ENCODE assay signal across 7 cellular contexts in genomic region chr1:145474837-145475368, GRCh38. TPM values are rescaled to one million over a fixed set of nuclear protein-coding genes. Genes with fewer than 3 reads are reported as not detected.
A peak's percentile ranks its signal among the peaks of the same experiment; 100 is the strongest.
DNase-seq lines count a peak whose midpoint lies in the region; ATAC-seq and TF ChIP-seq lines count a peak whose summit lies in the region.
"Not testable (repeated sequence)": the region's sequence is repeated elsewhere in the genome, so short reads cannot be mapped to it uniquely, and the experiment has no call there.

No MANE protein-coding gene starts in this region.

- not testable (repeated sequence) for H3K79me1 ChIP-seq in H9 (ENCODE audit: insufficient read depth, low read depth, low read length, poor library complexity, severe bottlenecking)

- DNase-seq in H9; SK-N-MC (ENCODE audit: low read depth, low spot score); activated CD4-positive, alpha-beta memory T cell treated with anti-CD3 and anti-CD28 coated beads, Interleukin-2, amount 10 ng/mL, durations not matched to agents 7 days and 5 days; activated naive CD4-positive, alpha-beta T cell treated with anti-CD3 and anti-CD28 coated beads, Interleukin-2, amount 10 ng/mL, durations not matched to agents 7 days and 5 days; effector memory CD8-positive, alpha-beta T cell; naive B cell; smooth muscle cell (lab: John Stamatoyannopoulos, UW; ENCODE audit: unreplicated experiment): not testable (repeated sequence)

- peak overlapping the region; percentile 66; the same call in 1 of the 2 replicates for H3K4me3 ChIP-seq in SK-N-MC
- H3K4me3 ChIP-seq in smooth muscle cell: peak overlapping the region; percentile 50

- peak overlapping the region; percentile 75 to 93 for H3K4me3 Mint-ChIP-seq in H9
- peak overlapping the region; percentile 60 for H3K4me3 Mint-ChIP-seq in activated CD4-positive, alpha-beta memory T cell treated with anti-CD3 and anti-CD28 coated beads, Interleukin-2, amount 10 ng/mL, durations not matched to agents 7 days and 5 days
- H3K4me3 Mint-ChIP-seq in activated naive CD4-positive, alpha-beta T cell treated with anti-CD3 and anti-CD28 coated beads, Interleukin-2, amount 10 ng/mL, durations not matched to agents 7 days and 5 days: peak overlapping the region; percentile 50
- peak overlapping the region; percentile 46 to 61 for H3K4me3 Mint-ChIP-seq in effector memory CD8-positive, alpha-beta T cell
- peak overlapping the region in 5 of 8 donors; percentile 40 to 79 (median 61) for H3K4me3 Mint-ChIP-seq in naive B cell

- CTCF ChIA-PET in activated CD4-positive, alpha-beta memory T cell treated with anti-CD3 and anti-CD28 coated beads, Interleukin-2, amount 10 ng/mL, durations not matched to agents 7 days and 5 days (lab: Charles Lee); activated naive CD4-positive, alpha-beta T cell treated with anti-CD3 and anti-CD28 coated beads, Interleukin-2, amount 10 ng/mL, durations not matched to agents 7 days and 5 days (lab: Charles Lee): not testable (repeated sequence)

- not testable (repeated sequence) for H2BK5ac ChIP-seq in H9 (ENCODE audit: insufficient read length, low read length)

- not testable (repeated sequence) for H2BK12ac ChIP-seq in H9 (ENCODE audit: insufficient read length, low read depth, low read length)

- TF ChIP-seq CTCF in H9 (conservative IDR thresholded peaks at IDR 0.05); smooth muscle cell (IDR thresholded peaks at IDR 0.05; ENCODE audit: borderline replicate concordance, insufficient read depth, poor library complexity, severe bottlenecking): not testable (repeated sequence)

- H4K5ac ChIP-seq in H9 (ENCODE audit: insufficient read length, low read depth, low read length): not testable (repeated sequence)

- not testable (repeated sequence) for H3K4me1 Mint-ChIP-seq in H9; activated CD4-positive, alpha-beta memory T cell treated with anti-CD3 and anti-CD28 coated beads, Interleukin-2, amount 10 ng/mL, durations not matched to agents 7 days and 5 days; activated naive CD4-positive, alpha-beta T cell treated with anti-CD3 and anti-CD28 coated beads, Interleukin-2, amount 10 ng/mL, durations not matched to agents 7 days and 5 days; effector memory CD8-positive, alpha-beta T cell (ENCODE audit: low read depth in 2 of 2); naive B cell

- H2AK5ac ChIP-seq in H9 (ENCODE audit: insufficient read length, low read length): not testable (repeated sequence)

- not testable (repeated sequence) for H2BK20ac ChIP-seq in H9 (ENCODE audit: low read depth, low read length, poor library complexity, severe bottlenecking)

- not testable (repeated sequence) for H3K18ac ChIP-seq in H9 (ENCODE audit: insufficient read length, low read depth, low read length)

- H4K8ac ChIP-seq in H9 (replicated peaks; ENCODE audit: insufficient read length, low read depth, low read length): not testable (repeated sequence)

- not testable (repeated sequence) for H3K9ac ChIP-seq in H9 (ENCODE audit: extremely low read depth, insufficient read length, low read length); SK-N-MC (ENCODE audit: insufficient read length); smooth muscle cell (ENCODE audit: low read depth)

- not testable (repeated sequence) for H3K9me3 Mint-ChIP-seq in H9; activated CD4-positive, alpha-beta memory T cell treated with anti-CD3 and anti-CD28 coated beads, Interleukin-2, amount 10 ng/mL, durations not matched to agents 7 days and 5 days; activated naive CD4-positive, alpha-beta T cell treated with anti-CD3 and anti-CD28 coated beads, Interleukin-2, amount 10 ng/mL, durations not matched to agents 7 days and 5 days; effector memory CD8-positive, alpha-beta T cell; naive B cell

- not testable (repeated sequence) for ATAC-seq in effector memory CD8-positive, alpha-beta T cell (replicated peaks); naive B cell (ENCODE audit: low read depth in 2 of 2)

- H3K9me3 ChIP-seq in H9 (ENCODE audit: control insufficient read depth, low read depth, low read length); SK-N-MC (ENCODE audit: low read depth, low read length); smooth muscle cell (replicated peaks; ENCODE audit: low read depth): not testable (repeated sequence)

- not testable (repeated sequence) for H3K4ac ChIP-seq in H9 (ENCODE audit: low read depth, low read length)

- not testable (repeated sequence) for H3K23ac ChIP-seq in H9 (ENCODE audit: insufficient read length, low read depth, low read length)

- not testable (repeated sequence) for H3F3A ChIP-seq in smooth muscle cell (ENCODE audit: low read depth)

- not testable (repeated sequence) for H2BK120ac ChIP-seq in H9 (ENCODE audit: low read depth, low read length, poor library complexity, severe bottlenecking)

- no CpG with 5 or more reads among the region's 8 CpGs for WGBS in H9 (ENCODE audit: extremely low coverage, insufficient read length, low lambda C conversion rate)
- 16% methylated on average over 8 of the region's 8 CpGs for WGBS in smooth muscle cell (ENCODE audit: low lambda C conversion rate)

- not testable (repeated sequence) for H2BK15ac ChIP-seq in H9 (ENCODE audit: low read depth, low read length)

- not testable (repeated sequence) for H4K20me1 ChIP-seq in H9 (ENCODE audit: control insufficient read depth, insufficient read depth, insufficient read length); smooth muscle cell (ENCODE audit: low read depth)

- peaks cover 16% of the 10 kb centered on the region for H3K27me3 Mint-ChIP-seq in H9 (ENCODE audit: low read depth)
- peaks cover 12% of the 10 kb centered on the region for H3K27me3 Mint-ChIP-seq in activated CD4-positive, alpha-beta memory T cell treated with anti-CD3 and anti-CD28 coated beads, Interleukin-2, amount 10 ng/mL, durations not matched to agents 7 days and 5 days
- H3K27me3 Mint-ChIP-seq in activated naive CD4-positive, alpha-beta T cell treated with anti-CD3 and anti-CD28 coated beads, Interleukin-2, amount 10 ng/mL, durations not matched to agents 7 days and 5 days: peaks cover 17% of the 10 kb centered on the region
- H3K27me3 Mint-ChIP-seq in effector memory CD8-positive, alpha-beta T cell: peaks cover 10 to 13% of the 10 kb centered on the region in 2 donors
- H3K27me3 Mint-ChIP-seq in naive B cell: not testable (repeated sequence)

- not testable (repeated sequence) for H3K79me2 ChIP-seq in H9 (ENCODE audit: insufficient read depth, low read length); smooth muscle cell (ENCODE audit: low read depth)

- H3K36me3 Mint-ChIP-seq in H9 (ENCODE audit: insufficient read depth in 1 of 3, low read depth in 3 of 3); activated CD4-positive, alpha-beta memory T cell treated with anti-CD3 and anti-CD28 coated beads, Interleukin-2, amount 10 ng/mL, durations not matched to agents 7 days and 5 days (ENCODE audit: low read depth); activated naive CD4-positive, alpha-beta T cell treated with anti-CD3 and anti-CD28 coated beads, Interleukin-2, amount 10 ng/mL, durations not matched to agents 7 days and 5 days; effector memory CD8-positive, alpha-beta T cell (ENCODE audit: insufficient read depth); naive B cell: not testable (repeated sequence)

- H3K27me3 ChIP-seq in H9 (ENCODE audit: insufficient read depth, low read length); smooth muscle cell (ENCODE audit: low read depth): not testable (repeated sequence)

- H3K4me1 ChIP-seq in H9 (ENCODE audit: insufficient read depth, low read length); smooth muscle cell (ENCODE audit: low read depth): not testable (repeated sequence)

- POLR2A ChIA-PET in activated CD4-positive, alpha-beta memory T cell treated with anti-CD3 and anti-CD28 coated beads, Interleukin-2, amount 10 ng/mL, durations not matched to agents 7 days and 5 days (lab: Charles Lee): not testable (repeated sequence)

- not testable (repeated sequence) for H3K27ac Mint-ChIP-seq in H9; activated CD4-positive, alpha-beta memory T cell treated with anti-CD3 and anti-CD28 coated beads, Interleukin-2, amount 10 ng/mL, durations not matched to agents 7 days and 5 days; activated naive CD4-positive, alpha-beta T cell treated with anti-CD3 and anti-CD28 coated beads, Interleukin-2, amount 10 ng/mL, durations not matched to agents 7 days and 5 days; effector memory CD8-positive, alpha-beta T cell; naive B cell

- not testable (repeated sequence) for H3T11ph ChIP-seq in H9 (ENCODE audit: low read length)

- H3K36me3 ChIP-seq in SK-N-MC (ENCODE audit: insufficient read depth, low read length); smooth muscle cell (ENCODE audit: low read depth): not testable (repeated sequence)

- H2AFZ ChIP-seq in H9 (ENCODE audit: low read length); smooth muscle cell (ENCODE audit: low read depth): not testable (repeated sequence)

- H4K91ac ChIP-seq in H9 (ENCODE audit: insufficient read length, low read depth, low read length): not testable (repeated sequence)

- not testable (repeated sequence) for H3K23me2 ChIP-seq in H9 (ENCODE audit: insufficient read length, low read depth, low read length, poor library complexity, severe bottlenecking)

- H3K14ac ChIP-seq in H9 (ENCODE audit: insufficient read depth, low read length): not testable (repeated sequence)

- not testable (repeated sequence) for H3K4me2 ChIP-seq in H9 (ENCODE audit: insufficient read depth, insufficient read length, low read length)
- peak overlapping the region; percentile 88 for H3K4me2 ChIP-seq in smooth muscle cell

- not testable (repeated sequence) for H3K27ac ChIP-seq in H9 (ENCODE audit: insufficient read length, low read depth, low read length); SK-N-MC; smooth muscle cell (ENCODE audit: low read depth)

- H3K56ac ChIP-seq in H9 (ENCODE audit: insufficient read length, low read depth, low read length): not testable (repeated sequence)

RNA-seq across cellular contexts. Expression of gene NBPF20, which starts 49.5 kb away (rescaled TPM):
- total RNA-seq in H9 (2021) (0.22 and 0.28 TPM in 2 replicates), smooth muscle cell (2.6 and 3.3 TPM in 2 replicates)
- total RNA-seq in activated CD4-positive, alpha-beta memory T cell treated with anti-CD3 and anti-CD28 coated beads, Interleukin-2, amount 10 ng/mL, durations not matched to agents 7 days and 5 days: 1 to 10 TPM in 1 of 2 experiments, under 1 TPM in 1; 0.90 to 1.2 TPM
- polyA plus RNA-seq in naive B cell (ENCODE audit: low read depth in 6 of 6) (under 1 TPM in 5 of 6 donors, not detected in 1; 0.11 to 0.76 (median 0.31) TPM), smooth muscle cell (0.91 and 1.7 TPM in 2 replicates)
